13 cellular contexts compared by ENCODE assay signal in the genomic region with DNA sequence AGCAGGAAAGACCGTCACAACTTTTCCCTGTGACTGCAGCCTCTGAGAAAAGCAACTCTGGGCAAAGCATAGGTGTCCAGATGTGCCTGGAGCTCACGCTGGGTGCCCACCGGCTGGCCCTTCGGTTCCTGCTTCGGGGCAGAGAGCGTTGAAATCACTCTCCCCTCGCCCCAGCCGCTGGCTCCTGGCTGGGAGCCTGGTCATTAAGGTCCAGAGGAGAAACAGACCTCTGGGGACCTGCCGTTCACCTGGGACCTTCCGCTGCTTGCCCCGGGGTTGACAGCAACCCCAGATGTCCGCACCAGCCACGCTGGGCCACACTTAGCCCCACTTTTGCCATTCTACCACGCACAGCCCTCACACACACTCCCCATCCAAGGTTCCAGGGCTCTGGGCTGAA. TPM values are rescaled to one million over a fixed set of nuclear protein-coding genes. Genes with fewer than 3 reads are reported as not detected.
DNase-seq lines count a peak whose midpoint lies in the region; ATAC-seq and TF ChIP-seq lines count a peak whose summit lies in the region.
"Had no signal": no experiment of that assay in that cellular context is flagged by ENCODE, and none has a peak within 500 bp of the region (broad histone marks: within the 10 kb centered on the region; RNA-seq: fewer than 3 reads in every experiment).

No MANE protein-coding gene starts in this region.

- TF ChIP-seq CTCF in AG10803 (conservative IDR thresholded peaks at IDR 0.05; ENCODE audit: low read length) (no peak), heart right ventricle (IDR thresholded peaks at IDR 0.05) (no peak)

- ATAC-seq in heart right ventricle (peak in 4 of 8 donors; percentile 2 to 19 (median 8)), GM19324 (IDR thresholded peaks at IDR 0.05; ENCODE audit: low FRiP score, unreplicated experiment) (no peak)
- ATAC-seq in stimulated activated memory B cell treated with anti-CD40 and anti-IgM and Interleukin-4, amounts not matched to agents 10 μg/mL and 1 μg/mL and 100 μg/mL, for 72 hours = no peak

- H3K9me3 ChIP-seq in adipocyte (ENCODE audit: control insufficient read depth, low read length) = no peaks in the 10 kb centered on the region
- H3K9me3 ChIP-seq in heart right ventricle = no peaks in the 10 kb centered on the region
- no peaks in the 10 kb centered on the region for H3K9me3 ChIP-seq in MG63
- no peaks in the 10 kb centered on the region for H3K9me3 ChIP-seq in HAP-1

- peaks cover 6% of the 10 kb centered on the region for H3K4me1 Mint-ChIP-seq in stimulated activated memory B cell treated with anti-CD40 and anti-IgM and Interleukin-4, amounts not matched to agents 10 μg/mL and 1 μg/mL and 100 μg/mL, for 72 hours

- intact Hi-C loops in heart right ventricle (cut with DNase I) = loop anchor here (1.0 to 10.0 kb wide), 9 partner anchors 50 to 262 kb away; no protein-coding TSS in a partner anchor

- H3K27me3 ChIP-seq in adipocyte (replicated peaks; ENCODE audit: control insufficient read depth, insufficient read depth, low read length) (no peaks in the 10 kb centered on the region), heart right ventricle (no peaks in the 10 kb centered on the region), rectal smooth muscle tissue (ENCODE audit: control insufficient read depth, insufficient read depth, low read length) (no peaks in the 10 kb centered on the region), MG63 (no peaks in the 10 kb centered on the region), HAP-1 (ENCODE audit: low read depth) (no peaks in the 10 kb centered on the region)

- H3K27ac Mint-ChIP-seq in stimulated activated memory B cell treated with anti-CD40 and anti-IgM and Interleukin-4, amounts not matched to agents 10 μg/mL and 1 μg/mL and 100 μg/mL, for 72 hours = no peak overlapping the region
- H3K27ac Mint-ChIP-seq: activated CD8-positive, alpha-beta T cell treated with anti-CD3 and anti-CD28 coated beads for 36 hours; activated naive CD8-positive, alpha-beta T cell; stimulated activated naive CD8-positive, alpha-beta T cell treated with anti-CD3 and anti-CD28 coated beads, Interleukin-15, Interleukin-2, amounts not matched to agents 100 ng/mL and 50 ng/mL, for 24 hours had no signal

- H3K4me3 Mint-ChIP-seq in stimulated activated memory B cell treated with anti-CD40 and anti-IgM and Interleukin-4, amounts not matched to agents 10 μg/mL and 1 μg/mL and 100 μg/mL, for 72 hours = no peak overlapping the region
- H3K4me3 Mint-ChIP-seq: activated CD8-positive, alpha-beta T cell treated with anti-CD3 and anti-CD28 coated beads for 36 hours; activated naive CD8-positive, alpha-beta T cell; naive thymus-derived CD8-positive, alpha-beta T cell; stimulated activated naive CD8-positive, alpha-beta T cell treated with anti-CD3 and anti-CD28 coated beads, Interleukin-15, Interleukin-2, amounts not matched to agents 100 ng/mL and 50 ng/mL, for 24 hours had no signal

- peaks cover 20% of the 10 kb centered on the region for H3K36me3 ChIP-seq in adipocyte (ENCODE audit: control insufficient read depth, insufficient read depth, low read length, severe bottlenecking)
- peaks cover 0 to 33% (median 8%) of the 10 kb centered on the region in 9 donors for H3K36me3 ChIP-seq in heart right ventricle
- peaks cover 8% of the 10 kb centered on the region for H3K36me3 ChIP-seq in rectal smooth muscle tissue (ENCODE audit: control insufficient read depth, insufficient read depth, low read length)
- H3K36me3 ChIP-seq in MG63 = peaks cover 15% of the 10 kb centered on the region
- H3K36me3 ChIP-seq in HAP-1 (replicated peaks) = peaks cover 27% of the 10 kb centered on the region

- H3K27me3 Mint-ChIP-seq in stimulated activated memory B cell treated with anti-CD40 and anti-IgM and Interleukin-4, amounts not matched to agents 10 μg/mL and 1 μg/mL and 100 μg/mL, for 72 hours = no peaks in the 10 kb centered on the region
- H3K27me3 Mint-ChIP-seq: activated CD8-positive, alpha-beta T cell treated with anti-CD3 and anti-CD28 coated beads for 36 hours; activated naive CD8-positive, alpha-beta T cell; naive thymus-derived CD8-positive, alpha-beta T cell; stimulated activated naive CD8-positive, alpha-beta T cell treated with anti-CD3 and anti-CD28 coated beads, Interleukin-15, Interleukin-2, amounts not matched to agents 100 ng/mL and 50 ng/mL, for 24 hours had no signal

- 35 to 40% methylated on average over 14 of the region's 14 CpGs for WGBS in heart right ventricle, 2 donors

- peak overlapping the region; percentile 60 for H3K9ac ChIP-seq in adipocyte (ENCODE audit: low read length)
- H3K9ac ChIP-seq in rectal smooth muscle tissue (ENCODE audit: low read length) = no peak overlapping the region

- H3K9me3 Mint-ChIP-seq in stimulated activated memory B cell treated with anti-CD40 and anti-IgM and Interleukin-4, amounts not matched to agents 10 μg/mL and 1 μg/mL and 100 μg/mL, for 72 hours = no peaks in the 10 kb centered on the region
- H3K9me3 Mint-ChIP-seq: activated CD8-positive, alpha-beta T cell treated with anti-CD3 and anti-CD28 coated beads for 36 hours; naive thymus-derived CD8-positive, alpha-beta T cell; stimulated activated naive CD8-positive, alpha-beta T cell treated with anti-CD3 and anti-CD28 coated beads, Interleukin-15, Interleukin-2, amounts not matched to agents 100 ng/mL and 50 ng/mL, for 24 hours had no signal

- H3K27ac ChIP-seq in heart right ventricle (peak overlapping the region in 9 of 10 donors; percentile 25 to 71 (median 55)), rectal smooth muscle tissue (ENCODE audit: low read depth, low read length) (peak overlapping the region; percentile 58)

- in situ Hi-C loops in HAP-1 (cut with MboI; ENCODE audit: low sequenced_read_pairs) = loop anchor here (5.0 kb wide), 1 partner anchor 192 kb away; no protein-coding TSS in a partner anchor

- DNase-seq in AG10803 (ENCODE audit: low read depth) = no peak
- no peak for DNase-seq in adipocyte (ENCODE audit: low read depth)
- no peak for DNase-seq in heart right ventricle
- no peak for DNase-seq in MG63
- no peak for DNase-seq in HAP-1 (ENCODE audit: low spot score in 2 of 2)
- DNase-seq: NCI-H187 treated with DMSO at 0.1 percent for 48 hours had no signal

- H3K4me1 ChIP-seq in adipocyte (ENCODE audit: control insufficient read depth, insufficient read depth, low read length) (peaks cover 8% of the 10 kb centered on the region), heart right ventricle (peaks cover 0 to 33% (median 15%) of the 10 kb centered on the region in 9 donors), rectal smooth muscle tissue (ENCODE audit: control insufficient read depth, insufficient read depth, low read length) (peaks cover 9% of the 10 kb centered on the region), HAP-1 (peaks cover 5% of the 10 kb centered on the region)

- peak overlapping the region; percentile 25 for H3K4me3 ChIP-seq in AG10803 (ENCODE audit: low read length)
- H3K4me3 ChIP-seq in adipocyte (ENCODE audit: low read length) = peak overlapping the region; percentile 18
- peak overlapping the region in 9 of 10 donors; percentile 27 to 53 (median 43) for H3K4me3 ChIP-seq in heart right ventricle
- H3K4me3 ChIP-seq in rectal smooth muscle tissue (ENCODE audit: low read length) = peak overlapping the region; percentile 44
- no peak overlapping the region for H3K4me3 ChIP-seq in MG63
- no peak overlapping the region for H3K4me3 ChIP-seq in HAP-1

- peaks cover 7% of the 10 kb centered on the region for H3K36me3 Mint-ChIP-seq in stimulated activated memory B cell treated with anti-CD40 and anti-IgM and Interleukin-4, amounts not matched to agents 10 μg/mL and 1 μg/mL and 100 μg/mL, for 72 hours

RNA-seq across cellular contexts. Expression of a gene that starts 13.1 kb away (rescaled TPM):
- total RNA-seq in heart right ventricle = 10 to 100 TPM; 16.0 to 23.7 (median 20.5) TPM
- polyA plus RNA-seq in heart right ventricle = 10 to 100 TPM; 11.6 to 20.8 TPM
- 11.1 and 21.8 TPM in 2 replicates for total RNA-seq in MG63 (2014; rRNA removed; shearing (Covaris generic); ENCODE audit: low replicate concordance)

RNA-seq across cellular contexts. Expression of a gene that starts 13.2 kb away (rescaled TPM):
- total RNA-seq in heart right ventricle = 10 to 100 TPM; 23.7 to 47.5 (median 28.2) TPM
- 10 to 100 TPM; 16.5 to 19.2 TPM for polyA plus RNA-seq in heart right ventricle
- total RNA-seq in MG63 (2014; rRNA removed; shearing (Covaris generic); ENCODE audit: low replicate concordance) = 25.9 and 27.7 TPM in 2 replicates

RNA-seq across cellular contexts. Expression of a gene that starts 43.2 kb away (rescaled TPM):
- 10 to 100 TPM in 8 of 10 donors, 1 to 10 TPM in 2; 9.3 to 14.9 (median 11.3) TPM for total RNA-seq in heart right ventricle
- polyA plus RNA-seq in heart right ventricle = 1 to 10 TPM; 4.8 to 5.0 TPM
- 14.1 and 21.3 TPM in 2 replicates for total RNA-seq in MG63 (2014; rRNA removed; shearing (Covaris generic); ENCODE audit: low replicate concordance)

Comparison
In these comparisons a context has a peak if more than half of its experiments do, and no peak if none do; other contexts are left out.
1. H3K4me3 ChIP-seq: peak in AG10803 (single experiment), adipocyte (single experiment), heart right ventricle (9 of 10) and rectal smooth muscle tissue (single experiment); none in MG63 (single experiment) and HAP-1 (single experiment).